23 cellular contexts compared by ENCODE assay signal in the genomic region with DNA sequence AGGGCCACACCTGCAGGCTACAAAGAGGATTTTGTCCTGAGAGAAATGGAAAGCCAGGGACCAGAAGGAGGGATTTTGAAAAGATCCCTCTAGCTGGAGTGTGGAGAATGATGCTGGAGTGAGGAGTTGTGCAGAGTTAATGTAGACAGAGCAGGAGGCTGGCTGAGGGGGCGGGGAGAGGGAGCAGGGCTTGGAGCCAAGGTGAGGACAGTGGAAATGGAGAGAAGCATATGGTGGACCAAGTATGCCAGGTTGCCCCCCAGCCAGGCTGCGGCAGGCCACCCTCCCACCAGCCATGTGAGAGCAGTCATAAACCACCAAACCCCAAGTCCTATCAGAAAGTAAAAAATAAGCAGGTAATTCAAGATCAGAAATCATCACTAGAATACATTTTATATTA. TPM values are rescaled to one million over a fixed set of nuclear protein-coding genes. Genes with fewer than 3 reads are reported as not detected.
DNase-seq lines count a peak whose midpoint lies in the region; ATAC-seq and TF ChIP-seq lines count a peak whose summit lies in the region.
"Had no signal": no experiment of that assay in that cellular context is flagged by ENCODE, and none has a peak within 500 bp of the region (broad histone marks: within the 10 kb centered on the region; RNA-seq: fewer than 3 reads in every experiment).

No MANE protein-coding gene starts in this region.

- H3F3A ChIP-seq in PC-3 (ENCODE audit: low read length, unreplicated experiment): no peaks in the 10 kb centered on the region

- BruUV-seq in PC-3 (replicated peaks; lab: Mats Ljungman, UMichigan): no TSS peak

- no peaks in the 10 kb centered on the region for H3K27me3 Mint-ChIP-seq in CD8-positive, alpha-beta T cell (ENCODE audit: low read depth)
- no peaks in the 10 kb centered on the region for H3K27me3 Mint-ChIP-seq in osteocyte (ENCODE audit: unreplicated experiment)
- H3K27me3 Mint-ChIP-seq: activated CD4-positive, alpha-beta T cell treated with anti-CD3 and anti-CD28 coated beads, Interleukin-2, amount 10 ng/mL, durations not matched to agents 7 days and 5 days; activated CD8-positive, alpha-beta memory T cell treated with anti-CD3 and anti-CD28 coated beads, Interleukin-2, amount 10 ng/mL, durations not matched to agents 7 days and 5 days; activated naive CD8-positive, alpha-beta T cell treated with anti-CD3 and anti-CD28 coated beads for 36 hours had no signal

- H3K4me1 ChIP-seq in CD8-positive, alpha-beta T cell (ENCODE audit: insufficient read depth, low read length): peaks cover 15% of the 10 kb centered on the region
- peaks cover 48% of the 10 kb centered on the region for H3K4me1 ChIP-seq in PC-3 (ENCODE audit: insufficient read depth, low read length)

- peak overlapping the region; percentile 3 for H3K4me2 ChIP-seq in PC-3 (ENCODE audit: low read length)

- H3K79me2 ChIP-seq in PC-3 (ENCODE audit: low read length): no peaks in the 10 kb centered on the region

- ATAC-seq in CD8-positive, alpha-beta T cell: no peak
- no peak for ATAC-seq in PC-3
- ATAC-seq: activated CD8-positive, alpha-beta memory T cell treated with anti-CD3 and anti-CD28 coated beads, Interleukin-2, amount 10 ng/mL, durations not matched to agents 7 days and 5 days had no signal

- no peaks in the 10 kb centered on the region for H3K9me3 Mint-ChIP-seq in CD8-positive, alpha-beta T cell
- H3K9me3 Mint-ChIP-seq in osteocyte (ENCODE audit: unreplicated experiment): no peaks in the 10 kb centered on the region
- H3K9me3 Mint-ChIP-seq: activated CD4-positive, alpha-beta T cell treated with anti-CD3 and anti-CD28 coated beads, Interleukin-2, amount 10 ng/mL, durations not matched to agents 7 days and 5 days; activated naive CD8-positive, alpha-beta T cell treated with anti-CD3 and anti-CD28 coated beads for 36 hours; activated T-helper 1 cell treated with anti-CD3 and anti-CD28 coated beads, Interleukin-12 subunit alpha, Interleukin-12 subunit beta, Interleukin-2, Interleukin-4 antibody, amounts not matched to agents 30 ng/mL and 10 ng/mL and 1 ng/mL, durations not matched to agents 14 hours and 24 hours and 36 hours had no signal

- CTCF ChIA-PET in CD8-positive, alpha-beta T cell (lab: Charles Lee): no interaction called here
- CTCF ChIA-PET in PC-3 (lab: Charles Lee): interaction anchor here (1.2 kb wide), 1 partner anchor 10 kb away, joined by 3 read pairs; no protein-coding TSS in a partner anchor

- H4K20me1 ChIP-seq in PC-3 (ENCODE audit: low read length): no peaks in the 10 kb centered on the region

- H3K27me3 ChIP-seq in CD8-positive, alpha-beta T cell (ENCODE audit: insufficient read depth, low read length): no peaks in the 10 kb centered on the region
- no peaks in the 10 kb centered on the region for H3K27me3 ChIP-seq in PC-3 (ENCODE audit: low read length)
- H3K27me3 ChIP-seq: BLaER1 treated with 17β-estradiol and CSF1 and Interleukin-3, amounts not matched to agents 10 nM and 100 nM; right atrium auricular region; SJCRH30; stomach; tibial nerve had no signal

- TF ChIP-seq CTCF in CD8-positive, alpha-beta T cell (IDR thresholded peaks at IDR 0.05): no peak
- TF ChIP-seq CTCF in PC-3 (conservative IDR thresholded peaks at IDR 0.05; ENCODE audit: low read depth, low read length) (no peak), osteocyte (IDR thresholded peaks at IDR 0.05) (no peak)

- H3K36me3 ChIP-seq in CD8-positive, alpha-beta T cell (ENCODE audit: insufficient read depth, low read length): no peaks in the 10 kb centered on the region
- no peaks in the 10 kb centered on the region for H3K36me3 ChIP-seq in PC-3 (ENCODE audit: low read depth, low read length)
- H3K36me3 ChIP-seq: right atrium auricular region, tibial nerve, WERI-Rb-1 had no signal

- POLR2A ChIA-PET in CD8-positive, alpha-beta T cell (lab: Charles Lee): interaction anchor here (1.1 kb wide), 1 partner anchor 27 kb away, joined by 4 read pairs; no protein-coding TSS in a partner anchor
- POLR2A ChIA-PET in PC-3 (lab: Charles Lee; ENCODE audit: unreplicated experiment): no interaction called here

- H3K4me3 ChIP-seq in CD8-positive, alpha-beta T cell (ENCODE audit: low read depth, low read length): no peak overlapping the region
- H3K4me3 ChIP-seq in PC-3 (ENCODE audit: low read length): no peak overlapping the region
- H3K4me3 ChIP-seq: BLaER1 treated with 17β-estradiol and CSF1 and Interleukin-3, amounts not matched to agents 10 nM and 100 nM; lower lobe of right lung; right atrium auricular region; SJCRH30; stomach; tibial nerve had no signal

- no peak overlapping the region for H3K4me3 Mint-ChIP-seq in CD8-positive, alpha-beta T cell
- H3K4me3 Mint-ChIP-seq in osteocyte (ENCODE audit: unreplicated experiment): no peak overlapping the region
- H3K4me3 Mint-ChIP-seq: activated CD4-positive, alpha-beta T cell treated with anti-CD3 and anti-CD28 coated beads, Interleukin-2, amount 10 ng/mL, durations not matched to agents 7 days and 5 days; activated CD8-positive, alpha-beta memory T cell treated with anti-CD3 and anti-CD28 coated beads, Interleukin-2, amount 10 ng/mL, durations not matched to agents 7 days and 5 days; activated naive CD8-positive, alpha-beta T cell treated with anti-CD3 and anti-CD28 coated beads for 36 hours; activated T-helper 1 cell treated with anti-CD3 and anti-CD28 coated beads, Interleukin-12 subunit alpha, Interleukin-12 subunit beta, Interleukin-2, Interleukin-4 antibody, amounts not matched to agents 30 ng/mL and 10 ng/mL and 1 ng/mL, durations not matched to agents 14 hours and 24 hours and 36 hours had no signal

- DNase-seq in CD8-positive, alpha-beta T cell: no peak
- DNase-seq in PC-3: no peak
- DNase-seq in cerebellum (ENCODE audit: low spot score): peak; percentile 91
- no peak for DNase-seq in osteocyte (ENCODE audit: extremely low spot score, unreplicated experiment)
- DNase-seq in NCI-H345 (lab: John Stamatoyannopoulos, UW): no peak
- DNase-seq in activated T-cell treated with anti-CD3 and anti-CD28 coated beads, Interleukin-2, amount 50 U/mL, for 1 hour: no peak
- DNase-seq in NCI-H1436 treated with DMSO at 0.1 percent for 48 hours (lab: John Stamatoyannopoulos, UW): no peak
- DNase-seq in GF-D8 (lab: John Stamatoyannopoulos, UW): no peak
- DNase-seq: activated CD4-positive, alpha-beta T cell treated with anti-CD3 and anti-CD28 coated beads, Interleukin-2, amount 10 ng/mL, durations not matched to agents 7 days and 5 days; activated CD8-positive, alpha-beta memory T cell treated with anti-CD3 and anti-CD28 coated beads, Interleukin-2, amount 10 ng/mL, durations not matched to agents 7 days and 5 days; activated naive CD8-positive, alpha-beta T cell treated with anti-CD3 and anti-CD28 coated beads for 36 hours; KBM-7; lower lobe of right lung; NCI-H187; NCI-H82; SJCRH30; stomach; WERI-Rb-1 had no signal

- H2AFZ ChIP-seq in PC-3 (ENCODE audit: low read length): no peak overlapping the region

- peaks cover 39% of the 10 kb centered on the region for H3K36me3 Mint-ChIP-seq in CD8-positive, alpha-beta T cell
- peaks cover 2% of the 10 kb centered on the region for H3K36me3 Mint-ChIP-seq in osteocyte (ENCODE audit: unreplicated experiment)

- H3K4me1 Mint-ChIP-seq in CD8-positive, alpha-beta T cell (ENCODE audit: low read depth): peaks cover 27% of the 10 kb centered on the region
- H3K4me1 Mint-ChIP-seq in osteocyte (ENCODE audit: unreplicated experiment): peaks cover 54% of the 10 kb centered on the region

- H3K27ac ChIP-seq in CD8-positive, alpha-beta T cell (ENCODE audit: low read depth, low read length): no peak overlapping the region
- H3K27ac ChIP-seq in PC-3 (ENCODE audit: low read length): peak overlapping the region; percentile 100
- H3K27ac ChIP-seq: BLaER1 treated with 17β-estradiol and CSF1 and Interleukin-3, amounts not matched to agents 10 nM and 100 nM; lower lobe of right lung; SJCRH30; WERI-Rb-1 had no signal

- intact Hi-C loops in CD8-positive, alpha-beta T cell (cut with DNase I, micrococcal nuclease): no loop called here
- intact Hi-C loops in PC-3 (cut with micrococcal nuclease): no loop called here

- H3K9me2 ChIP-seq in PC-3 (replicated peaks; ENCODE audit: low read length): no peaks in the 10 kb centered on the region

- peak overlapping the region; percentile 52 for H3K9ac ChIP-seq in PC-3 (ENCODE audit: low read length)
- H3K9ac ChIP-seq: BLaER1 treated with 17β-estradiol and CSF1 and Interleukin-3, amounts not matched to agents 10 nM and 100 nM had no signal

- no peaks in the 10 kb centered on the region for H3K9me3 ChIP-seq in CD8-positive, alpha-beta T cell (ENCODE audit: low read length)
- no peaks in the 10 kb centered on the region for H3K9me3 ChIP-seq in PC-3 (ENCODE audit: low read length)
- H3K9me3 ChIP-seq: lower lobe of right lung, right atrium auricular region, SJCRH30, stomach, tibial nerve had no signal

- H3K27ac Mint-ChIP-seq in CD8-positive, alpha-beta T cell: peak overlapping the region; percentile 56
- peak overlapping the region; percentile 75 for H3K27ac Mint-ChIP-seq in osteocyte (ENCODE audit: unreplicated experiment)
- H3K27ac Mint-ChIP-seq: activated CD4-positive, alpha-beta T cell treated with anti-CD3 and anti-CD28 coated beads, Interleukin-2, amount 10 ng/mL, durations not matched to agents 7 days and 5 days; activated CD8-positive, alpha-beta memory T cell treated with anti-CD3 and anti-CD28 coated beads, Interleukin-2, amount 10 ng/mL, durations not matched to agents 7 days and 5 days; activated naive CD8-positive, alpha-beta T cell treated with anti-CD3 and anti-CD28 coated beads for 36 hours; activated T-helper 1 cell treated with anti-CD3 and anti-CD28 coated beads, Interleukin-12 subunit alpha, Interleukin-12 subunit beta, Interleukin-2, Interleukin-4 antibody, amounts not matched to agents 30 ng/mL and 10 ng/mL and 1 ng/mL, durations not matched to agents 14 hours and 24 hours and 36 hours had no signal

RNA-seq across cellular contexts. Expression of gene RARRES1, which starts 14.7 kb away (rescaled TPM):
- total RNA-seq in CD8-positive, alpha-beta T cell: not detected
- total RNA-seq in PC-3 (2014; rRNA removed): 0.73 TPM in 1 of 2 replicates, not detected in the other
- total RNA-seq in cerebellum: 36.5 TPM
- 2.4 and 2.8 TPM in 2 replicates for total RNA-seq in osteocyte
- total RNA-seq: activated CD4-positive, alpha-beta T cell treated with anti-CD3 and anti-CD28 coated beads, Interleukin-2, amount 10 ng/mL, durations not matched to agents 7 days and 5 days; activated CD8-positive, alpha-beta memory T cell treated with anti-CD3 and anti-CD28 coated beads, Interleukin-2, amount 10 ng/mL, durations not matched to agents 7 days and 5 days; activated naive CD8-positive, alpha-beta T cell treated with anti-CD3 and anti-CD28 coated beads for 36 hours; activated T-helper 1 cell treated with anti-CD3 and anti-CD28 coated beads, Interleukin-12 subunit alpha, Interleukin-12 subunit beta, Interleukin-2, Interleukin-4 antibody, amounts not matched to agents 30 ng/mL and 10 ng/mL and 1 ng/mL, durations not matched to agents 14 hours and 24 hours and 36 hours; SJCRH30; T-helper 2 cell treated with Interferon-gamma antibody and Interleukin-4, amounts not matched to agents 100 ng/mL and 5 ng/mL, for 36 hours had no signal

RNA-seq across cellular contexts. Expression of gene LXN, which starts 45.1 kb away (rescaled TPM):
- total RNA-seq in CD8-positive, alpha-beta T cell: 1 to 10 TPM in 1 of 2 experiments, under 1 TPM in 1; 1.00 to 1.1 TPM
- 332 and 471 TPM in 2 replicates for total RNA-seq in PC-3 (2014; rRNA removed)
- total RNA-seq in cerebellum: 5.0 TPM
- total RNA-seq in osteocyte: 4.0 and 7.3 TPM in 2 replicates
- total RNA-seq: SJCRH30 had no signal

Comparison
In these comparisons a context has a peak if more than half of its experiments do, and no peak if none do; other contexts are left out.
1. RNA of gene LXN, which starts 45.1 kb away (total RNA-seq): 332 to 471 TPM in PC-3; 4.0 to 7.3 TPM in osteocyte, 5.0 TPM in cerebellum (single experiment) and 1.00 to 1.1 TPM in CD8-positive, alpha-beta T cell; every median in the first group is over 10 times any median in the second.